8 cellular contexts compared by ENCODE assay signal in genomic region chr13:32001392-32001768, GRCh38. TPM values are rescaled to one million over a fixed set of nuclear protein-coding genes. Genes with fewer than 3 reads are reported as not detected.
DNase-seq lines count a peak whose midpoint lies in the region; ATAC-seq and TF ChIP-seq lines count a peak whose summit lies in the region.

No MANE protein-coding gene starts in this region.

- H3K4me1 Mint-ChIP-seq in natural killer cell: peaks cover 6 to 7% of the 10 kb centered on the region in 2 donors

- peak; percentile 79 for TF ChIP-seq CTCF in PC-9 (conservative IDR thresholded peaks at IDR 0.05)
- peak; percentile 52 for TF ChIP-seq CTCF in natural killer cell (IDR thresholded peaks at IDR 0.05)

- H3K4me2 ChIP-seq in PC-9: no peak overlapping the region

- H3K27me3 Mint-ChIP-seq in natural killer cell (ENCODE audit: low read depth in 2 of 2): no peaks in the 10 kb centered on the region

- H3K27me3 ChIP-seq in PC-9 (ENCODE audit: insufficient read depth, low read depth): no peaks in the 10 kb centered on the region

- POLR2A ChIA-PET in PC-9 (lab: Charles Lee; ENCODE audit: unreplicated experiment): no interaction called here

- H3K4me3 ChIP-seq in PC-9: no peak overlapping the region

- no peaks in the 10 kb centered on the region for H3K36me3 Mint-ChIP-seq in natural killer cell

- H3K4me3 Mint-ChIP-seq in natural killer cell: no peak overlapping the region

- H3F3A ChIP-seq in PC-9 (ENCODE audit: insufficient read depth, low read depth): peaks cover 11% of the 10 kb centered on the region; the same call in 1 of the 2 replicates

- no peak overlapping the region for H3K27ac ChIP-seq in PC-9

- H4K20me1 ChIP-seq in PC-9 (ENCODE audit: insufficient read depth): no peaks in the 10 kb centered on the region

- peaks cover 33% of the 10 kb centered on the region for H3K4me1 ChIP-seq in PC-9 (replicated peaks; ENCODE audit: insufficient read depth)

- ATAC-seq in GM19023 (IDR thresholded peaks at IDR 0.05; ENCODE audit: unreplicated experiment) (peak; percentile 85), HG03108 (IDR thresholded peaks at IDR 0.05; ENCODE audit: unreplicated experiment) (peak; percentile 76), natural killer cell (peak; percentile 52 to 81 (median 76))

- H2AFZ ChIP-seq in PC-9: no peak overlapping the region

- DNase-seq in DMS53 treated with DMSO at 0.1 percent for 48 hours (lab: John Stamatoyannopoulos, UW; ENCODE audit: unreplicated experiment) (peak; percentile 62), PC-9 (peak in 1 of 2 experiments; percentile 56), epidermal melanocyte (ENCODE audit: insufficient read length, low spot score) (peak; percentile 51), natural killer cell (no peak), cortex of kidney (lab: John Stamatoyannopoulos, UW) (no peak), medulla oblongata (ENCODE audit: extremely low spot score) (no peak)

- BruUV-seq in PC-9 (replicated peaks; lab: Mats Ljungman, UMichigan): no TSS peak

- H3K9me3 ChIP-seq in PC-9 (ENCODE audit: insufficient read depth, low read depth): no peaks in the 10 kb centered on the region

- H3K9me3 Mint-ChIP-seq in natural killer cell: no peaks in the 10 kb centered on the region

- peak overlapping the region in 1 of 2 donors; percentile 27 for H3K27ac Mint-ChIP-seq in natural killer cell

- intact Hi-C loops in PC-9 (cut with micrococcal nuclease; ENCODE audit: unreplicated experiment) (no loop called here), natural killer cell (cut with micrococcal nuclease) (no loop called here)

- no peaks in the 10 kb centered on the region for H3K79me2 ChIP-seq in PC-9 (ENCODE audit: low read depth)

- CTCF ChIA-PET in PC-9 (lab: Charles Lee): interaction anchor here (0.7 kb wide), 1 partner anchor 38 kb away, joined by 3 read pairs; no protein-coding TSS in a partner anchor

- no peaks in the 10 kb centered on the region for H3K9me2 ChIP-seq in PC-9 (ENCODE audit: insufficient read depth)

- no peaks in the 10 kb centered on the region for H3K36me3 ChIP-seq in PC-9 (ENCODE audit: low read depth)

RNA-seq across cellular contexts. Expression of gene FRY, which starts 30.2 kb away (rescaled TPM):
- 4.7 and 5.2 TPM in 2 replicates for total RNA-seq in PC-9 (2021)
- 10 to 100 TPM; 25.1 to 52.1 (median 27.4) TPM for total RNA-seq in natural killer cell

Comparison
In these comparisons a context has a peak if more than half of its experiments do, and no peak if none do; other contexts are left out.
1. DNase-seq: peak in DMS53 treated with DMSO at 0.1 percent for 48 hours (single experiment) and epidermal melanocyte (single experiment); none in natural killer cell (single experiment), cortex of kidney (single experiment) and medulla oblongata (single experiment).
2. Peak in every context shown above with its lines, with median percentiles within 50 percentile points of each other: ATAC-seq.